ENCODE assay signal across 1 cellular context in the genomic region with DNA sequence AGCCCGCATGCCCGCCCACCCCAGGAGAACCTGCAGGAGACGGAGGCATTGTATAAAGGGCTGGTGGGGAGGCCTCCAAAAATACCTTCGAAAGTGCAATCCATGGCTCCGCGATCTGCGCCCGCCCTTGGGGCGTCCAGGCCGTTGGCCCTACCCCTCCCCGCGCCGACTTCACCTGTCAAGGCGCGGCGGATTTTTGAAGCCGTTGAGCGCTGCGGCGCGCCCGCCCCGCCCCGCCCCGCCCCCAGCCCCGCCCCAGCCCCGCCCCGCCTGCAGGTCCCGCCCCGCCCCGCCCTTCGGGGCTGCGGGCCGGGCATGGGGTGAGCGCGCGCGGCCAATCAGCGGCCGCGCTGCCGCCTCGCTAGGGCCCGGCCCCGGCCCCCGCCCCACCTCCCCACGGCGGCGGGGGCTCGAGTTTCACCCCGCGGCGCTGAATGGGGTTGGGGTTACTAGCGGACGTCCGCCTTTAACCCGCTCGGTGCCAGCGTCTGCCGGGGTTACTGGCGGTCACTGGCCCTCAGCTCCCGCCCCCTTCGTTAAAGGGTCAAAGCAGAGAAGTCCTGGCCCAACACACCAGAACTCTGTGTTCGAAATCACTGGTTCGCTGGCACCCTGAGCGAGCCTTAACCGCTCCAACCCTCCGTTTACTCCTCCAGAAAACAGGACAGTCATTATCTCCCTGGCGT.
A peak's percentile ranks its signal among the peaks of the same experiment; 100 is the strongest.
TF ChIP-seq lines count a peak whose summit lies in the region.

No MANE protein-coding gene starts in this region.

TF ChIP-seq in PFSK-1, 5 proteins besides CTCF, POLR2A, EP300 and RAD21 (continued from another document):
- TF ChIP-seq, protein P1, sequence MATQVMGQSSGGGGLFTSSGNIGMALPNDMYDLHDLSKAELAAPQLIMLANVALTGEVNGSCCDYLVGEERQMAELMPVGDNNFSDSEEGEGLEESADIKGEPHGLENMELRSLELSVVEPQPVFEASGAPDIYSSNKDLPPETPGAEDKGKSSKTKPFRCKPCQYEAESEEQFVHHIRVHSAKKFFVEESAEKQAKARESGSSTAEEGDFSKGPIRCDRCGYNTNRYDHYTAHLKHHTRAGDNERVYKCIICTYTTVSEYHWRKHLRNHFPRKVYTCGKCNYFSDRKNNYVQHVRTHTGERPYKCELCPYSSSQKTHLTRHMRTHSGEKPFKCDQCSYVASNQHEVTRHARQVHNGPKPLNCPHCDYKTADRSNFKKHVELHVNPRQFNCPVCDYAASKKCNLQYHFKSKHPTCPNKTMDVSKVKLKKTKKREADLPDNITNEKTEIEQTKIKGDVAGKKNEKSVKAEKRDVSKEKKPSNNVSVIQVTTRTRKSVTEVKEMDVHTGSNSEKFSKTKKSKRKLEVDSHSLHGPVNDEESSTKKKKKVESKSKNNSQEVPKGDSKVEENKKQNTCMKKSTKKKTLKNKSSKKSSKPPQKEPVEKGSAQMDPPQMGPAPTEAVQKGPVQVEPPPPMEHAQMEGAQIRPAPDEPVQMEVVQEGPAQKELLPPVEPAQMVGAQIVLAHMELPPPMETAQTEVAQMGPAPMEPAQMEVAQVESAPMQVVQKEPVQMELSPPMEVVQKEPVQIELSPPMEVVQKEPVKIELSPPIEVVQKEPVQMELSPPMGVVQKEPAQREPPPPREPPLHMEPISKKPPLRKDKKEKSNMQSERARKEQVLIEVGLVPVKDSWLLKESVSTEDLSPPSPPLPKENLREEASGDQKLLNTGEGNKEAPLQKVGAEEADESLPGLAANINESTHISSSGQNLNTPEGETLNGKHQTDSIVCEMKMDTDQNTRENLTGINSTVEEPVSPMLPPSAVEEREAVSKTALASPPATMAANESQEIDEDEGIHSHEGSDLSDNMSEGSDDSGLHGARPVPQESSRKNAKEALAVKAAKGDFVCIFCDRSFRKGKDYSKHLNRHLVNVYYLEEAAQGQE (IDR thresholded peaks at IDR 0.05; ENCODE audit: insufficient read depth in 1 of 2, low read depth in 2 of 2, low read length in 2 of 2) = no peak
- TF ChIP-seq POLR2AphosphoS5 (IDR thresholded peaks at IDR 0.05; ENCODE audit: low read depth, low read length) (peak; percentile 43), SIN3A (IDR thresholded peaks at IDR 0.05; ENCODE audit: borderline replicate concordance, insufficient read depth, low read length) (peak; percentile 30; the same call in 1 of the 2 replicates), TAF1 (IDR thresholded peaks at IDR 0.05; ENCODE audit: borderline replicate concordance, insufficient read depth, low read length) (no peak)
TF ChIP-seq in PFSK-1: peak in this region for 3.
